Comparison of ENCODE assay signal across 11 cellular contexts in genomic region chr4:138392751-138393308, GRCh38.
A peak's percentile ranks its signal among the peaks of the same experiment; 100 is the strongest.
DNase-seq lines count a peak whose midpoint lies in the region; ATAC-seq and TF ChIP-seq lines count a peak whose summit lies in the region.
"Had no signal": no experiment of that assay in that cellular context is flagged by ENCODE, and none has a peak within 500 bp of the region (broad histone marks: within the 10 kb centered on the region; RNA-seq: fewer than 3 reads in every experiment).

No MANE protein-coding gene starts in this region.

- H3K36me3 Mint-ChIP-seq in natural killer cell treated with Interleukin-12 subunit alpha and Interleukin-12 subunit beta and Interleukin-15 and Interleukin-18, amount 100 ng/mL, for 72 hours = no peaks in the 10 kb centered on the region
- H3K36me3 Mint-ChIP-seq in endothelial cell (ENCODE audit: low read depth, unreplicated experiment) = no peaks in the 10 kb centered on the region
- H3K36me3 Mint-ChIP-seq: CD8-positive, alpha-beta memory T cell had no signal

- TF ChIP-seq CTCF in endothelial cell (IDR thresholded peaks at IDR 0.05; ENCODE audit: unreplicated experiment) = no peak

- ATAC-seq in GM19023 (IDR thresholded peaks at IDR 0.05; ENCODE audit: unreplicated experiment) = peak; percentile 43
- ATAC-seq in HG02759 (IDR thresholded peaks at IDR 0.05; ENCODE audit: unreplicated experiment) = peak; percentile 64
- no peak for ATAC-seq in natural killer cell treated with Interleukin-12 subunit alpha and Interleukin-12 subunit beta and Interleukin-15 and Interleukin-18, amount 100 ng/mL, for 72 hours
- ATAC-seq: HCT116 had no signal

- in situ Hi-C loops in KBM-7 (cut with MboI; ENCODE audit: low pct_unique_long_range_greater_than_20kb, low sequenced_read_pairs) = no loop called here

- H3K4me1 Mint-ChIP-seq in natural killer cell treated with Interleukin-12 subunit alpha and Interleukin-12 subunit beta and Interleukin-15 and Interleukin-18, amount 100 ng/mL, for 72 hours (ENCODE audit: low read depth in 2 of 2) = peaks cover 4 to 6% of the 10 kb centered on the region in 2 donors
- H3K4me1 Mint-ChIP-seq in endothelial cell (ENCODE audit: unreplicated experiment) = peaks cover 2% of the 10 kb centered on the region
- H3K4me1 Mint-ChIP-seq: CD8-positive, alpha-beta memory T cell had no signal

- peak overlapping the region; percentile 26 for H3K4me3 Mint-ChIP-seq in natural killer cell treated with Interleukin-12 subunit alpha and Interleukin-12 subunit beta and Interleukin-15 and Interleukin-18, amount 100 ng/mL, for 72 hours
- H3K4me3 Mint-ChIP-seq in endothelial cell (ENCODE audit: unreplicated experiment) = no peak overlapping the region
- H3K4me3 Mint-ChIP-seq: CD8-positive, alpha-beta memory T cell had no signal

- peak; percentile 20 for DNase-seq in KBM-7
- no peak for DNase-seq in natural killer cell treated with Interleukin-12 subunit alpha and Interleukin-12 subunit beta and Interleukin-15 and Interleukin-18, amount 100 ng/mL, for 72 hours (ENCODE audit: low spot score)
- no peak for DNase-seq in posterior vena cava (ENCODE audit: low spot score)
- no peak for DNase-seq in activated T-cell treated with anti-CD3 and anti-CD28 coated beads for 4 hours
- DNase-seq in H4 (ENCODE audit: low spot score) = no peak
- no peak for DNase-seq in endothelial cell (ENCODE audit: low spot score)
- DNase-seq: activated CD4-positive, alpha-beta T cell treated with anti-CD3 and anti-CD28 coated beads, Interleukin-2, amount 50 U/mL, for 1 hour; CD8-positive, alpha-beta memory T cell had no signal

- intact Hi-C loops in posterior vena cava (cut with DNase I) = no loop called here

- no peaks in the 10 kb centered on the region for H3K27me3 Mint-ChIP-seq in natural killer cell treated with Interleukin-12 subunit alpha and Interleukin-12 subunit beta and Interleukin-15 and Interleukin-18, amount 100 ng/mL, for 72 hours
- H3K27me3 Mint-ChIP-seq in endothelial cell (ENCODE audit: unreplicated experiment) = no peaks in the 10 kb centered on the region
- H3K27me3 Mint-ChIP-seq: CD8-positive, alpha-beta memory T cell had no signal

- no peak overlapping the region for H3K27ac Mint-ChIP-seq in natural killer cell treated with Interleukin-12 subunit alpha and Interleukin-12 subunit beta and Interleukin-15 and Interleukin-18, amount 100 ng/mL, for 72 hours
- no peak overlapping the region for H3K27ac Mint-ChIP-seq in endothelial cell (ENCODE audit: unreplicated experiment)
- H3K27ac Mint-ChIP-seq: CD8-positive, alpha-beta memory T cell had no signal

- peaks cover 11% of the 10 kb centered on the region for H3K9me3 Mint-ChIP-seq in natural killer cell treated with Interleukin-12 subunit alpha and Interleukin-12 subunit beta and Interleukin-15 and Interleukin-18, amount 100 ng/mL, for 72 hours
- H3K9me3 Mint-ChIP-seq in endothelial cell (ENCODE audit: unreplicated experiment) = no peaks in the 10 kb centered on the region

Comparison
In these comparisons a context has a peak if more than half of its experiments do, and no peak if none do; other contexts are left out.
1. ATAC-seq: peak in GM19023 (single experiment) and HG02759 (single experiment); none in natural killer cell treated with Interleukin-12 subunit alpha and Interleukin-12 subunit beta and Interleukin-15 and Interleukin-18, amount 100 ng/mL, for 72 hours (0 of 2).